In genomic region chr14:70908918-70909641, GRCh38 we compare ENCODE assay signal across 8 cellular contexts. TPM values are rescaled to one million over a fixed set of nuclear protein-coding genes. Genes with fewer than 3 reads are reported as not detected.
DNase-seq lines count a peak whose midpoint lies in the region; ATAC-seq and TF ChIP-seq lines count a peak whose summit lies in the region.

No MANE protein-coding gene starts in this region.

- peaks cover 47% of the 10 kb centered on the region for H4K20me1 ChIP-seq in IMR-90 (ENCODE audit: insufficient read depth, low read length)

- no peaks in the 10 kb centered on the region for H3K27me3 Mint-ChIP-seq in naive B cell

- in situ Hi-C loops in IMR-90 (cut with MboI; ENCODE audit: low sequenced_read_pairs): no loop called here

- no peak for TF ChIP-seq RAD21 in IMR-90 (IDR thresholded peaks at IDR 0.05; ENCODE audit: low read length)

- peak overlapping the region; percentile 63 for H3K56ac ChIP-seq in IMR-90 (ENCODE audit: extremely low read depth, insufficient read depth, low read length)

- H3K36me3 ChIP-seq in IMR-90 (ENCODE audit: control insufficient read depth, insufficient read depth, low read length): no peaks in the 10 kb centered on the region

- H3K27me3 ChIP-seq in AG04450 (ENCODE audit: control insufficient read depth, insufficient read depth, low read length) (no peaks in the 10 kb centered on the region), IMR-90 (ENCODE audit: control insufficient read depth, insufficient read depth, low read length) (no peaks in the 10 kb centered on the region)

- no peak overlapping the region for H4K91ac ChIP-seq in IMR-90 (ENCODE audit: insufficient read depth, low read depth, low read length)

- no peak for TF ChIP-seq POLR2A in IMR-90 (IDR thresholded peaks at IDR 0.05; ENCODE audit: low read depth, low read length)

- H2AK5ac ChIP-seq in IMR-90 (ENCODE audit: low read depth, low read length): no peak overlapping the region

- H3K4me1 Mint-ChIP-seq in naive B cell: peaks cover 34 to 47% (median 42%) of the 10 kb centered on the region in 3 donors

- peak overlapping the region; percentile 96 for H3K4me2 ChIP-seq in IMR-90 (ENCODE audit: low read depth, low read length)

- H4K8ac ChIP-seq in IMR-90 (ENCODE audit: low read depth in 2 of 2, low read length in 2 of 2): peak overlapping the region in 1 of 2 experiments; percentile 34; a peak in 1 of 4 replicates

- TF ChIP-seq CTCF in AG04450 (IDR thresholded peaks at IDR 0.05; ENCODE audit: low read depth, low read length) (no peak), IMR-90 (conservative IDR thresholded peaks at IDR 0.05; ENCODE audit: low read depth, low read length) (no peak), choroid plexus epithelial cell (conservative IDR thresholded peaks at IDR 0.05; ENCODE audit: low read depth, low read length) (no peak)

- no peak overlapping the region for H2AFZ ChIP-seq in IMR-90 (replicated peaks; ENCODE audit: low read length, poor library complexity)

- H3K27ac ChIP-seq in AG04450 (ENCODE audit: low read depth, low read length): no peak overlapping the region
- peak overlapping the region; percentile 65 for H3K27ac ChIP-seq in IMR-90 (ENCODE audit: insufficient read depth, low read length)

- no TSS peak for BruUV-seq in IMR-90 (replicated peaks; lab: Mats Ljungman, UMichigan)

- H2AK9ac ChIP-seq in IMR-90 (replicated peaks; ENCODE audit: low read depth, low read length, poor library complexity): no peak overlapping the region

- ATAC-seq in IMR-90 (ENCODE audit: low read depth): no peak
- no peak for ATAC-seq in naive B cell (ENCODE audit: low read depth in 2 of 2)
- no peak for ATAC-seq in GM21723 (IDR thresholded peaks at IDR 0.05; ENCODE audit: unreplicated experiment)
- ATAC-seq in HG03354 (IDR thresholded peaks at IDR 0.05; ENCODE audit: poor library complexity, severe bottlenecking, unreplicated experiment): no peak

- POLR2A ChIA-PET in AG04450 (lab: Yijun Ruan, JAX): no interaction called here
- POLR2A ChIA-PET in IMR-90 (lab: Charles Lee; ENCODE audit: unreplicated experiment): interaction anchor here (0.6 kb wide), 1 partner anchor 8 kb away, joined by 10 read pairs; no protein-coding TSS in a partner anchor

- 0% methylated on average over 2 of the region's 6 CpGs; no CpG with 5 or more reads in 1 of the 2 experiments for WGBS in IMR-90 (ENCODE audit: extremely low coverage in 2 of 2, insufficient read length in 1 of 2), 2 experiments

- intact Hi-C loops in IMR-90 (cut with micrococcal nuclease): loop anchor here (1.0 kb wide), 1 partner anchor 63 kb away; no protein-coding TSS in a partner anchor

- H3K4me3 Mint-ChIP-seq in naive B cell: peak overlapping the region; percentile 90 to 100 (median 94)

- H3K4me1 ChIP-seq in IMR-90 (ENCODE audit: control insufficient read depth, insufficient read depth, low read length): peaks cover 17% of the 10 kb centered on the region

- peaks cover 10 to 46% of the 10 kb centered on the region in 2 experiments; a peak in 3 of 4 replicates for H3K79me1 ChIP-seq in IMR-90 (ENCODE audit: low read depth in 1 of 2, low read length in 2 of 2)

- H3K14ac ChIP-seq in IMR-90 (replicated peaks; ENCODE audit: low read depth, low read length): peak overlapping the region; percentile 77

- CTCF ChIA-PET in AG04450 (lab: Charles Lee) (interaction anchor here (0.6 kb wide), 1 partner anchor 23 kb away, joined by 3 read pairs; no protein-coding TSS in a partner anchor), IMR-90 (lab: Yijun Ruan, JAX) (interaction anchor here (1.1 kb wide), 1 partner anchor 91 kb away, joined by 3 read pairs; no protein-coding TSS in a partner anchor)

- peak overlapping the region; percentile 42 for H2BK5ac ChIP-seq in IMR-90 (ENCODE audit: low read depth, low read length, poor library complexity, severe bottlenecking)

- H3K27ac Mint-ChIP-seq in naive B cell: peak overlapping the region; percentile 52 to 96 (median 94)

- no peak overlapping the region for H4K5ac ChIP-seq in IMR-90 (ENCODE audit: low read depth, low read length)

- peak overlapping the region; percentile 89 for H3K4me3 ChIP-seq in AG04450 (ENCODE audit: low read depth, low read length)
- H3K4me3 ChIP-seq in IMR-90 (ENCODE audit: insufficient read depth, low read depth, low read length): peak overlapping the region; percentile 97
- H3K4me3 ChIP-seq in choroid plexus epithelial cell (ENCODE audit: low read depth, low read length): peak overlapping the region; percentile 89

- peak overlapping the region; percentile 0; the same call in 1 of the 2 replicates for H3K18ac ChIP-seq in IMR-90 (ENCODE audit: low read depth, low read length)

- H3K9ac ChIP-seq in IMR-90 (ENCODE audit: low read depth, low read length): peak overlapping the region; percentile 75

- no peak overlapping the region for H2BK20ac ChIP-seq in IMR-90 (ENCODE audit: low read depth, low read length)

- H3K36me3 Mint-ChIP-seq in naive B cell: no peaks in the 10 kb centered on the region

- H2BK15ac ChIP-seq in IMR-90 (ENCODE audit: low read depth, low read length): peak overlapping the region; percentile 1; the same call in 1 of the 3 replicates

- H3K9me1 ChIP-seq in IMR-90 (ENCODE audit: insufficient read depth, low read length): peaks cover 14% of the 10 kb centered on the region

- no peaks in the 10 kb centered on the region; the same call in 1 of the 2 replicates for H3K9me3 ChIP-seq in AG04450 (ENCODE audit: control insufficient read depth, insufficient read depth, low read length)
- no peaks in the 10 kb centered on the region for H3K9me3 ChIP-seq in IMR-90 (ENCODE audit: control insufficient read depth, insufficient read depth, low read length)

- DNase-seq in AG04450 (ENCODE audit: low read depth, low spot score) (no peak), IMR-90 (no peak), choroid plexus epithelial cell (ENCODE audit: low read depth) (no peak), naive B cell (no peak), glomerular visceral epithelial cell (ENCODE audit: extremely low spot score) (no peak)
- DNase-seq in activated CD4-positive, CD25-positive, alpha-beta regulatory T cell (lab: John Stamatoyannopoulos, UW): no peak

- no peak overlapping the region for H2BK120ac ChIP-seq in IMR-90 (ENCODE audit: low read depth, low read length)

- dilution Hi-C loops in IMR-90 (cut with HindIII; ENCODE audit: low sequenced_read_pairs, unreplicated experiment): no loop called here

- H3K4ac ChIP-seq in IMR-90 (ENCODE audit: low read depth, low read length): peak overlapping the region; percentile 33; the same call in 1 of the 2 replicates

- H3K23ac ChIP-seq in IMR-90 (ENCODE audit: low read depth, low read length): peak overlapping the region; percentile 91

- H3K9me3 Mint-ChIP-seq in naive B cell: no peaks in the 10 kb centered on the region

TF ChIP-seq in IMR-90, 13 proteins besides CTCF, POLR2A, EP300 and RAD21:
- no peak for TF ChIP-seq USF2 (IDR thresholded peaks at IDR 0.05; ENCODE audit: low read depth, low read length)
- TF ChIP-seq MXI1 (IDR thresholded peaks at IDR 0.05; ENCODE audit: borderline replicate concordance, low read depth, low read length): no peak
- TF ChIP-seq MAZ (IDR thresholded peaks at IDR 0.05; ENCODE audit: borderline replicate concordance, low read depth, low read length): no peak
- no peak for TF ChIP-seq RFX5 (IDR thresholded peaks at IDR 0.05; ENCODE audit: low read depth, low read length)
- TF ChIP-seq MAFK (IDR thresholded peaks at IDR 0.05; ENCODE audit: low read depth, low read length): no peak
- TF ChIP-seq NFE2L2 (IDR thresholded peaks at IDR 0.05; ENCODE audit: low read depth, low read length): no peak
- no peak for TF ChIP-seq SMC3 (IDR thresholded peaks at IDR 0.05; ENCODE audit: low read depth, low read length)
- TF ChIP-seq BHLHE40 (IDR thresholded peaks at IDR 0.05; ENCODE audit: low read depth, low read length): no peak
- TF ChIP-seq FOS (IDR thresholded peaks at IDR 0.05; ENCODE audit: low read depth, low read length): no peak
- TF ChIP-seq RCOR1 (IDR thresholded peaks at IDR 0.05; ENCODE audit: insufficient replicate concordance, low read length): no peak
- TF ChIP-seq CHD1 (IDR thresholded peaks at IDR 0.05; ENCODE audit: low read depth, low read length): no peak
- no peak for TF ChIP-seq ELK1 (IDR thresholded peaks at IDR 0.05; ENCODE audit: borderline replicate concordance, low read depth, low read length)
- TF ChIP-seq CEBPB (IDR thresholded peaks at IDR 0.05; ENCODE audit: low read depth, low read length): no peak

RNA-seq across cellular contexts. Expression of gene PCNX1, which starts 1.8 kb away (rescaled TPM):
- polyA plus RNA-seq in AG04450 (2011; rRNA removed) (47.1 and 54.2 TPM in 2 replicates), IMR-90 (2012; rRNA removed) (15.0 and 15.1 TPM in 2 replicates), naive B cell (ENCODE audit: low read depth in 6 of 6) (10 to 100 TPM in 1 of 6 donors, 1 to 10 TPM in 5; 4.8 to 10.7 (median 7.5) TPM)
- polyA minus RNA-seq in AG04450 (2011; rRNA and poly(A)+ RNA removed): 144 and 163 TPM in 2 replicates
- total RNA-seq in IMR-90 (2012; rRNA removed): 43.7 and 45.3 TPM in 2 replicates
- 4.5 and 7.1 TPM in 2 replicates for polyA plus RNA-seq in IMR-90 (2012; cell fraction: cytosol; rRNA removed)
- polyA plus RNA-seq in IMR-90 (2012; cell fraction: nucleus; rRNA removed; ENCODE audit: low replicate concordance): 23.2 and 40.0 TPM in 2 replicates
